In genomic region chr5:135169753-135170152, GRCh38 we compare ENCODE assay signal across 29 cellular contexts.
DNase-seq lines count a peak whose midpoint lies in the region; ATAC-seq, FAIRE-seq and TF ChIP-seq lines count a peak whose summit lies in the region.
"Had no signal": no experiment of that assay in that cellular context is flagged by ENCODE, and none has a peak within 500 bp of the region (broad histone marks: within the 10 kb centered on the region; RNA-seq: fewer than 3 reads in every experiment).

No MANE protein-coding gene starts in this region.

- H2AFZ ChIP-seq in K562 (ENCODE audit: low read depth, low read length): no peak overlapping the region

- no peak for TF ChIP-seq RAD21 in K562 (CRISPR knock-in tag; conservative IDR thresholded peaks at IDR 0.05 in 1 of 2, IDR thresholded peaks at IDR 0.05 in 1 of 2)

- BruUV-seq in K562 (replicated peaks; lab: Mats Ljungman, UMichigan): no TSS peak

- peaks cover 22 to 24% of the 10 kb centered on the region in 2 experiments; a peak in 4 of 5 replicates for H3K4me1 ChIP-seq in K562 (replicated peaks in 1 of 2; ENCODE audit: control insufficient read depth in 2 of 2, insufficient read depth in 2 of 2, low read length in 2 of 2)
- H3K4me1 ChIP-seq: A549, BE2C had no signal

- no peak overlapping the region for H3K4me3 ChIP-seq in K562
- H3K4me3 ChIP-seq: A549; BLaER1; BLaER1 treated with 17β-estradiol and CSF1 and Interleukin-3, amounts not matched to agents 10 nM and 100 nM had no signal

- no peak for ATAC-seq in K562
- ATAC-seq in GM21723 (IDR thresholded peaks at IDR 0.05; ENCODE audit: unreplicated experiment): no peak
- ATAC-seq: A549; CD8-positive, alpha-beta T cell had no signal

- no peak for DNase-seq in K562 (ENCODE audit: extremely low read depth in 1 of 4, low spot score in 3 of 4)
- DNase-seq: 8988T; ACHN; AML-193; BE2C; C1 segment of cervical spinal cord; Caco-2; Calu3; CD4-positive, alpha-beta memory T cell; CD4-positive, alpha-beta T cell; CD4-positive, CD25-positive, alpha-beta regulatory T cell; CD8-positive, alpha-beta memory T cell; COR-L47; DMS 273 treated with DMSO at 0.1 percent for 48 hours; DMS153; DMS53; DMS79; DMS79 treated with DMSO at 0.1 percent for 48 hours; DND-41; EL had no signal

- no peak for FAIRE-seq in K562 (lab: Jason Lieb, UNC)
- FAIRE-seq: A204.1, A549, D721Med had no signal

- H3K36me3 ChIP-seq in K562 (ENCODE audit: control insufficient read depth, insufficient read depth, low read length): no peaks in the 10 kb centered on the region
- H3K36me3 ChIP-seq: BE2C; BLaER1; BLaER1 treated with 17β-estradiol and CSF1 and Interleukin-3, amounts not matched to agents 10 nM and 100 nM had no signal

- no peak overlapping the region for H3K4me2 ChIP-seq in K562 (ENCODE audit: insufficient read depth, low read length)
- H3K4me2 ChIP-seq: A549; BLaER1; BLaER1 treated with 17β-estradiol and CSF1 and Interleukin-3, amounts not matched to agents 10 nM and 100 nM had no signal

- TF ChIP-seq POLR2A in K562 (conservative IDR thresholded peaks at IDR 0.05): no peak

- CTCF ChIA-PET in K562 (lab: Yijun Ruan, JAX; ENCODE audit: low intra/inter-chr PET ratio): no interaction called here

- POLR2A ChIA-PET in K562 (lab: Yijun Ruan, JAX): no interaction called here

- no peaks in the 10 kb centered on the region for H3K9me3 ChIP-seq in K562 (replicated peaks; ENCODE audit: control insufficient read depth, insufficient read depth, low read depth, low read length)
- H3K9me3 ChIP-seq: A549; BE2C; BLaER1; BLaER1 treated with 17β-estradiol and CSF1 and Interleukin-3, amounts not matched to agents 10 nM and 100 nM; Caco-2 had no signal

- H4K20me1 ChIP-seq in K562 (replicated peaks; ENCODE audit: control insufficient read depth, insufficient read depth, low read length): no peaks in the 10 kb centered on the region
- H4K20me1 ChIP-seq: BLaER1; BLaER1 treated with 17β-estradiol and CSF1 and Interleukin-3, amounts not matched to agents 10 nM and 100 nM had no signal

- no peak overlapping the region for H3K9ac ChIP-seq in K562 (ENCODE audit: insufficient read depth in 1 of 2, low read depth in 2 of 2, low read length in 2 of 2)
- H3K9ac ChIP-seq: BLaER1; BLaER1 treated with 17β-estradiol and CSF1 and Interleukin-3, amounts not matched to agents 10 nM and 100 nM had no signal

- no peak overlapping the region for H3K27ac ChIP-seq in K562 (ENCODE audit: extremely low read depth, low read depth, low read length)
- H3K27ac ChIP-seq: 22Rv1; A549; BLaER1; BLaER1 treated with 17β-estradiol and CSF1 and Interleukin-3, amounts not matched to agents 10 nM and 100 nM; C4-2B had no signal

- intact Hi-C loops in K562 (cut with micrococcal nuclease): no loop called here

- H3K27me3 ChIP-seq in K562 (ENCODE audit: control insufficient read depth in 2 of 2, insufficient read depth in 2 of 2, low read length in 2 of 2): no peaks in the 10 kb centered on the region
- H3K27me3 ChIP-seq: BLaER1; BLaER1 treated with 17β-estradiol and CSF1 and Interleukin-3, amounts not matched to agents 10 nM and 100 nM had no signal

- no peak for TF ChIP-seq CTCF in K562 (IDR thresholded peaks at IDR 0.05 in 2 of 3, conservative IDR thresholded peaks at IDR 0.05 in 1 of 3; ENCODE audit: insufficient read depth in 2 of 3, low read depth in 1 of 3, low read length in 3 of 3)

- 13% methylated on average over 2 of the region's 2 CpGs for WGBS in K562 (ENCODE audit: insufficient coverage, low coverage, missing lambda C conversion rate)

- H3K79me2 ChIP-seq in K562 (ENCODE audit: control insufficient read depth, insufficient read depth, low read length): peaks cover 5% of the 10 kb centered on the region; the same call in 1 of the 3 replicates

- no peak for TF ChIP-seq EP300 in K562 (IDR thresholded peaks at IDR 0.05; ENCODE audit: low read length)

- in situ Hi-C loops in K562 (cut with MboI): no loop called here

- H3K9me1 ChIP-seq in K562 (ENCODE audit: control insufficient read depth, insufficient read depth, low read length): no peaks in the 10 kb centered on the region

TF ChIP-seq in K562, 482 proteins besides CTCF, POLR2A, EP300 and RAD21 (continues in another document):
- TF ChIP-seq NCOA1 (IDR thresholded peaks at IDR 0.05; ENCODE audit: low read depth): no peak
- no peak for TF ChIP-seq THRB (CRISPR knock-in tag; conservative IDR thresholded peaks at IDR 0.05)
- no peak for TF ChIP-seq ZNF511 (CRISPR knock-in tag; IDR thresholded peaks at IDR 0.05)
- no peak for TF ChIP-seq WHSC1 (IDR thresholded peaks at IDR 0.05; ENCODE audit: low read length)
- TF ChIP-seq ZFP36 (IDR thresholded peaks at IDR 0.05; ENCODE audit: low read depth, low read length, partially characterized antibody): peak; percentile 41
- TF ChIP-seq SREBF1 (IDR thresholded peaks at IDR 0.05; ENCODE audit: borderline replicate concordance, low read depth, low read length): no peak
- TF ChIP-seq RBM25 (IDR thresholded peaks at IDR 0.05; ENCODE audit: low read depth, low read length, severe bottlenecking): peak; percentile 72
- TF ChIP-seq NR2C1 (IDR thresholded peaks at IDR 0.05): no peak
- no peak for TF ChIP-seq NR2C1 (tag; IDR thresholded peaks at IDR 0.05)
- peak; percentile 72; the same call in 1 of the 2 replicates for TF ChIP-seq BCOR (IDR thresholded peaks at IDR 0.05)
- TF ChIP-seq E4F1 (CRISPR knock-in tag; IDR thresholded peaks at IDR 0.05; ENCODE audit: borderline replicate concordance): no peak
- TF ChIP-seq KAT2B (IDR thresholded peaks at IDR 0.05; ENCODE audit: low read depth, low read length): no peak
- TF ChIP-seq TBL1XR1 (IDR thresholded peaks at IDR 0.05; ENCODE audit: low read length in 2 of 2): no peak
- no peak for TF ChIP-seq KLF10 (CRISPR knock-in tag; IDR thresholded peaks at IDR 0.05)
- TF ChIP-seq ZFP91 (CRISPR knock-in tag; IDR thresholded peaks at IDR 0.05): no peak
- no peak for TF ChIP-seq IFI16 (CRISPR knock-in tag; IDR thresholded peaks at IDR 0.05)
- no peak for TF ChIP-seq TFAP4 (CRISPR knock-in tag; IDR thresholded peaks at IDR 0.05; ENCODE audit: borderline replicate concordance)
